1 cellular context compared by ENCODE assay signal in the genomic region with DNA sequence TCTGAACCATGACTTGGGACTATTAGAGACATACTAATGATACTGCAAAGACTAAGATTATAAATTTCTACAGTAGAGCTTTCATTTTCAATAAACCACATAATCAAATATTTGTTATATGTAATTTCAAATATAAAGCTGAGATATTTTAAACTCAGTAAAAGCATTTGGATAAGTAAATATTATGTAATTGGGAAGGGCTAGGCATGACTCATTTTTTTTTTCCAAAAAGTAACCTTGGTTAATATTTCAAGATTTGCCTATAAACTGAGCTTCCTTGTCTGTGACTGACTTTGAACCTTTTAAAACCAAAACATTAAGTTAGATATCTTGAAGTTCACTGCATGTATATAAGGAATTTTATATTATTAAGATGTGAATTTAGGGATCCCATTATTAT.
TF ChIP-seq lines count a peak whose summit lies in the region.

No MANE protein-coding gene starts in this region.

TF ChIP-seq in IMR-90, 13 proteins besides CTCF, POLR2A, EP300 and RAD21 (continued from another document):
- TF ChIP-seq, protein P1, sequence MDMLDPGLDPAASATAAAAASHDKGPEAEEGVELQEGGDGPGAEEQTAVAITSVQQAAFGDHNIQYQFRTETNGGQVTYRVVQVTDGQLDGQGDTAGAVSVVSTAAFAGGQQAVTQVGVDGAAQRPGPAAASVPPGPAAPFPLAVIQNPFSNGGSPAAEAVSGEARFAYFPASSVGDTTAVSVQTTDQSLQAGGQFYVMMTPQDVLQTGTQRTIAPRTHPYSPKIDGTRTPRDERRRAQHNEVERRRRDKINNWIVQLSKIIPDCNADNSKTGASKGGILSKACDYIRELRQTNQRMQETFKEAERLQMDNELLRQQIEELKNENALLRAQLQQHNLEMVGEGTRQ (IDR thresholded peaks at IDR 0.05; ENCODE audit: low read depth, low read length), result no peak
- no peak for TF ChIP-seq CHD1 (IDR thresholded peaks at IDR 0.05; ENCODE audit: low read depth, low read length)
- TF ChIP-seq SMC3 (IDR thresholded peaks at IDR 0.05; ENCODE audit: low read depth, low read length), result no peak
- TF ChIP-seq MXI1 (IDR thresholded peaks at IDR 0.05; ENCODE audit: borderline replicate concordance, low read depth, low read length), result no peak
- TF ChIP-seq MAFK (IDR thresholded peaks at IDR 0.05; ENCODE audit: low read depth, low read length), result no peak
- TF ChIP-seq, protein P2, sequence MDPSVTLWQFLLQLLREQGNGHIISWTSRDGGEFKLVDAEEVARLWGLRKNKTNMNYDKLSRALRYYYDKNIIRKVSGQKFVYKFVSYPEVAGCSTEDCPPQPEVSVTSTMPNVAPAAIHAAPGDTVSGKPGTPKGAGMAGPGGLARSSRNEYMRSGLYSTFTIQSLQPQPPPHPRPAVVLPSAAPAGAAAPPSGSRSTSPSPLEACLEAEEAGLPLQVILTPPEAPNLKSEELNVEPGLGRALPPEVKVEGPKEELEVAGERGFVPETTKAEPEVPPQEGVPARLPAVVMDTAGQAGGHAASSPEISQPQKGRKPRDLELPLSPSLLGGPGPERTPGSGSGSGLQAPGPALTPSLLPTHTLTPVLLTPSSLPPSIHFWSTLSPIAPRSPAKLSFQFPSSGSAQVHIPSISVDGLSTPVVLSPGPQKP (IDR thresholded peaks at IDR 0.05; ENCODE audit: borderline replicate concordance, low read depth, low read length), result no peak
- TF ChIP-seq RFX5 (IDR thresholded peaks at IDR 0.05; ENCODE audit: low read depth, low read length), result no peak
- no peak for TF ChIP-seq NFE2L2 (IDR thresholded peaks at IDR 0.05; ENCODE audit: low read depth, low read length)
- no peak for TF ChIP-seq FOS (IDR thresholded peaks at IDR 0.05; ENCODE audit: low read depth, low read length)
